ENCODE assay signal across 8 cellular contexts in genomic region chr21:43884012-43884860, GRCh38. TPM values are rescaled to one million over a fixed set of nuclear protein-coding genes. Genes with fewer than 3 reads are reported as not detected.
DNase-seq lines count a peak whose midpoint lies in the region; TF ChIP-seq lines count a peak whose summit lies in the region.

No MANE protein-coding gene starts in this region.

- H3K4me3 ChIP-seq in epithelial cell of esophagus (ENCODE audit: low read length) = no peak overlapping the region

- TF ChIP-seq CTCF in epithelial cell of esophagus (IDR thresholded peaks at IDR 0.05; ENCODE audit: insufficient read depth, low read depth, low read length, missing control alignments) = no peak

- H3K27me3 Mint-ChIP-seq in activated T-cell treated with anti-CD3 and anti-CD28 coated beads, Interleukin-2, amount 50 U/mL, for 24 hours = no peaks in the 10 kb centered on the region

- H3K27ac Mint-ChIP-seq in activated T-cell treated with anti-CD3 and anti-CD28 coated beads, Interleukin-2, amount 50 U/mL, for 24 hours = peak overlapping the region; percentile 68

- H3K4me1 Mint-ChIP-seq in activated T-cell treated with anti-CD3 and anti-CD28 coated beads, Interleukin-2, amount 50 U/mL, for 24 hours (ENCODE audit: low read depth) = peaks cover 86% of the 10 kb centered on the region

- no peaks in the 10 kb centered on the region for H3K9me3 Mint-ChIP-seq in activated T-cell treated with anti-CD3 and anti-CD28 coated beads, Interleukin-2, amount 50 U/mL, for 24 hours

- no peak for DNase-seq in activated T-cell treated with anti-CD3 and anti-CD28 coated beads, Interleukin-2, amount 50 U/mL, for 24 hours
- no peak for DNase-seq in activated T-cell treated with anti-CD3 and anti-CD28 coated beads, Interleukin-2, amount 50 U/mL, for 1 hour
- DNase-seq in SKM-1 treated with dmso at 0.1 percent for 144 hours (lab: John Stamatoyannopoulos, UW; ENCODE audit: unreplicated experiment) (peak; percentile 40), epithelial cell of esophagus (ENCODE audit: low read depth) (peak; percentile 59), renal cortical epithelial cell (ENCODE audit: low read depth) (peak; percentile 41), NCI-H1694 (lab: John Stamatoyannopoulos, UW) (no peak), DMS153 (lab: John Stamatoyannopoulos, UW) (no peak), DMS153 treated with DMSO at 0.1 percent for 48 hours (lab: John Stamatoyannopoulos, UW; ENCODE audit: unreplicated experiment) (no peak)

- H3K36me3 Mint-ChIP-seq in activated T-cell treated with anti-CD3 and anti-CD28 coated beads, Interleukin-2, amount 50 U/mL, for 24 hours (ENCODE audit: low read depth) = peaks cover 52% of the 10 kb centered on the region

- H3K4me3 Mint-ChIP-seq in activated T-cell treated with anti-CD3 and anti-CD28 coated beads, Interleukin-2, amount 50 U/mL, for 24 hours = peak overlapping the region; percentile 47

RNA-seq across cellular contexts. Expression of gene AGPAT3, which starts 19.2 kb away (rescaled TPM):
- total RNA-seq in renal cortical epithelial cell = 68.2 and 179 TPM in 2 replicates

Comparison
In these comparisons a context has a peak if more than half of its experiments do, and no peak if none do; other contexts are left out.
1. DNase-seq: peak in SKM-1 treated with dmso at 0.1 percent for 144 hours (single experiment), epithelial cell of esophagus (single experiment) and renal cortical epithelial cell (single experiment); none in activated T-cell treated with anti-CD3 and anti-CD28 coated beads, Interleukin-2, amount 50 U/mL, for 24 hours (single experiment), activated T-cell treated with anti-CD3 and anti-CD28 coated beads, Interleukin-2, amount 50 U/mL, for 1 hour (single experiment), NCI-H1694 (single experiment), DMS153 (single experiment) and DMS153 treated with DMSO at 0.1 percent for 48 hours (single experiment).